ENCODE assay signal across 17 cellular contexts in genomic region chrX:10875995-10876394, GRCh38.
DNase-seq lines count a peak whose midpoint lies in the region; ATAC-seq, FAIRE-seq and TF ChIP-seq lines count a peak whose summit lies in the region.
"Had no signal": no experiment of that assay in that cellular context is flagged by ENCODE, and none has a peak within 500 bp of the region (broad histone marks: within the 10 kb centered on the region; RNA-seq: fewer than 3 reads in every experiment).

No MANE protein-coding gene starts in this region.

- H3K9me3 ChIP-seq in GM12878 (replicated peaks; ENCODE audit: control insufficient read depth, insufficient read depth, low read length) = no peaks in the 10 kb centered on the region

- no peak for TF ChIP-seq CTCF in GM20000 (IDR thresholded peaks at IDR 0.05; ENCODE audit: extremely low read depth, missing control alignments)
- peak in 1 of 3 experiments; percentile 24; a peak in 2 of 6 replicates for TF ChIP-seq CTCF in GM12878 (IDR thresholded peaks at IDR 0.05 in 2 of 3, conservative IDR thresholded peaks at IDR 0.05 in 1 of 3; ENCODE audit: control insufficient read depth in 2 of 3, extremely low read depth in 1 of 3, insufficient read depth in 1 of 3, low read depth in 3 of 3, low read length in 3 of 3)

- no peak overlapping the region for H3K27ac ChIP-seq in GM12878 (ENCODE audit: control insufficient read depth, insufficient read depth)

- H3K4me3 Mint-ChIP-seq in activated naive CD8-positive, alpha-beta T cell treated with anti-CD3 and anti-CD28 coated beads, Interleukin-2, amount 50 U/mL, for 24 hours = no peak overlapping the region
- H3K4me3 Mint-ChIP-seq: CD4-positive, alpha-beta memory T cell; T-helper 17 cell had no signal

- no peaks in the 10 kb centered on the region for H4K20me1 ChIP-seq in GM12878 (ENCODE audit: control insufficient read depth, insufficient read depth)

- FAIRE-seq in GM12878 (lab: Jason Lieb, UNC) = no peak
- FAIRE-seq: endometrium had no signal

- no peak overlapping the region for H3K4me2 ChIP-seq in GM12878 (ENCODE audit: control insufficient read depth, insufficient read depth)

- peak; percentile 30; the same call in 1 of the 2 replicates for TF ChIP-seq RAD21 in GM12878 (IDR thresholded peaks at IDR 0.05; ENCODE audit: insufficient read depth, low read depth, low read length)

- no peaks in the 10 kb centered on the region for H3K27me3 Mint-ChIP-seq in activated naive CD8-positive, alpha-beta T cell treated with anti-CD3 and anti-CD28 coated beads, Interleukin-2, amount 50 U/mL, for 24 hours
- H3K27me3 Mint-ChIP-seq: CD4-positive, alpha-beta memory T cell; T-helper 17 cell had no signal

- SMC1A ChIA-PET in GM12878 (lab: Charles Lee; ENCODE audit: uncharacterized antibody, unreplicated experiment) = no interaction called here

- DNase-seq in GM20000 (ENCODE audit: low spot score) = peak; percentile 2
- peak; percentile 15 for DNase-seq in GM12878 (ENCODE audit: low read depth, low spot score)
- DNase-seq in activated naive CD8-positive, alpha-beta T cell treated with anti-CD3 and anti-CD28 coated beads, Interleukin-2, amount 50 U/mL, for 24 hours = no peak
- no peak for DNase-seq in stimulated activated CD4-positive, alpha-beta T cell treated with anti-CD3 and anti-CD28 coated beads, Interleukin-12 subunit alpha, Interleukin-12 subunit beta, amount 100 ng/mL, for 4 hours
- DNase-seq in NCI-H2227 treated with DMSO at 0.1 percent for 48 hours (lab: John Stamatoyannopoulos, UW) = no peak
- DNase-seq: activated CD4-positive, alpha-beta T cell treated with anti-CD3 and anti-CD28 coated beads for 4 hours; activated naive CD4-positive, alpha-beta T cell treated with Interleukin-2 at 50 U/mL for 16 hours; CD4-positive, alpha-beta memory T cell; hypothalamus; NCI-H187 treated with DMSO at 0.1 percent for 48 hours; SHP77; T-helper 17 cell had no signal

- H3K4me1 ChIP-seq in GM12878 (ENCODE audit: control insufficient read depth, insufficient read depth, low read length) = no peaks in the 10 kb centered on the region

- H3K27me3 ChIP-seq in GM12878 (replicated peaks in 1 of 2; ENCODE audit: control insufficient read depth in 2 of 2, insufficient read depth in 2 of 2, low read length in 1 of 2) = no peaks in the 10 kb centered on the region

- no peaks in the 10 kb centered on the region for H3K9me3 Mint-ChIP-seq in activated naive CD8-positive, alpha-beta T cell treated with anti-CD3 and anti-CD28 coated beads, Interleukin-2, amount 50 U/mL, for 24 hours

- no peaks in the 10 kb centered on the region for H3K36me3 Mint-ChIP-seq in activated naive CD8-positive, alpha-beta T cell treated with anti-CD3 and anti-CD28 coated beads, Interleukin-2, amount 50 U/mL, for 24 hours (ENCODE audit: low read depth)
- H3K36me3 Mint-ChIP-seq: CD4-positive, alpha-beta memory T cell had no signal

- intact Hi-C loops in GM12878 (cut with micrococcal nuclease; ENCODE audit: unreplicated experiment) = loop anchor here (10.0 kb wide), 1 partner anchor 219 kb away; no protein-coding TSS in a partner anchor

- in situ Hi-C loops in GM12878 (cut with MboI) = no loop called here

- H2AFZ ChIP-seq in GM12878 (ENCODE audit: control insufficient read depth, low read depth, low read length) = no peak overlapping the region

- no peaks in the 10 kb centered on the region for H3K79me2 ChIP-seq in GM12878 (ENCODE audit: control insufficient read depth, insufficient read depth, low read length)

- ATAC-seq in GM18505 (IDR thresholded peaks at IDR 0.05; ENCODE audit: unreplicated experiment) = peak; percentile 73
- peak; percentile 90 for ATAC-seq in HG03095 (IDR thresholded peaks at IDR 0.05; ENCODE audit: unreplicated experiment)
- ATAC-seq in GM12878 = peak; percentile 92
- ATAC-seq in activated naive CD8-positive, alpha-beta T cell treated with anti-CD3 and anti-CD28 coated beads, Interleukin-2, amount 50 U/mL, for 24 hours = no peak
- no peak for ATAC-seq in HG02798 (IDR thresholded peaks at IDR 0.05; ENCODE audit: poor library complexity, unreplicated experiment)
- ATAC-seq: sciatic nerve, T-helper 17 cell had no signal

- WGBS in GM12878 (ENCODE audit: insufficient coverage, insufficient replicate concordance, low lambda C conversion rate, missing lambda C conversion rate) = 13% methylated on average over 1 of the region's 1 CpG

- H3K4me1 Mint-ChIP-seq in activated naive CD8-positive, alpha-beta T cell treated with anti-CD3 and anti-CD28 coated beads, Interleukin-2, amount 50 U/mL, for 24 hours = no peaks in the 10 kb centered on the region
- H3K4me1 Mint-ChIP-seq: CD4-positive, alpha-beta memory T cell; T-helper 17 cell had no signal

- RAD21 ChIA-PET in GM12878 (lab: Charles Lee; ENCODE audit: unreplicated experiment) = interaction anchor here (1.0 kb wide), 1 partner anchor 260 kb away, joined by 3 read pairs; no protein-coding TSS in a partner anchor

- POLR2A ChIA-PET in GM12878 (lab: Charles Lee) = no interaction called here

- no peak overlapping the region for H3K9ac ChIP-seq in GM12878 (ENCODE audit: control insufficient read depth, insufficient read depth, low read length)

- H3K4me3 ChIP-seq in GM12878 = no peak overlapping the region

- H3K36me3 ChIP-seq in GM12878 (ENCODE audit: control insufficient read depth in 2 of 2, insufficient read depth in 2 of 2, low read length in 1 of 2) = no peaks in the 10 kb centered on the region

- CTCF ChIA-PET in GM12878 (lab: Yijun Ruan, JAX) = no interaction called here

- BruUV-seq in GM12878 (replicated peaks; lab: Mats Ljungman, UMichigan) = no TSS peak

- H3K27ac Mint-ChIP-seq in activated naive CD8-positive, alpha-beta T cell treated with anti-CD3 and anti-CD28 coated beads, Interleukin-2, amount 50 U/mL, for 24 hours = no peak overlapping the region
- H3K27ac Mint-ChIP-seq: CD4-positive, alpha-beta memory T cell; T-helper 17 cell had no signal

- TF ChIP-seq POLR2A in GM18505 (IDR thresholded peaks at IDR 0.05; ENCODE audit: borderline replicate concordance, extremely low read depth, insufficient read depth, insufficient read length) = no peak
- TF ChIP-seq POLR2A in GM12878 (IDR thresholded peaks at IDR 0.05; ENCODE audit: low read depth, low read length) = no peak

- TF ChIP-seq EP300 in GM12878 (IDR thresholded peaks at IDR 0.05; ENCODE audit: borderline replicate concordance in 1 of 2, control insufficient read depth in 1 of 2, low read depth in 2 of 2, low read length in 2 of 2) = no peak

TF ChIP-seq in GM12878, 131 proteins besides CTCF, POLR2A, EP300 and RAD21 (continues in another document):
- TF ChIP-seq ZNF217 (IDR thresholded peaks at IDR 0.05) (no peak), ZBTB11 (CRISPR knock-in tag; IDR thresholded peaks at IDR 0.05) (no peak), RELB (IDR thresholded peaks at IDR 0.05; ENCODE audit: low read depth) (no peak), FOXK2 (IDR thresholded peaks at IDR 0.05) (no peak), PAX8 (IDR thresholded peaks at IDR 0.05) (no peak), POLR2AphosphoS2 (IDR thresholded peaks at IDR 0.05; ENCODE audit: low read depth, low read length) (no peak), CHD2 (IDR thresholded peaks at IDR 0.05; ENCODE audit: borderline replicate concordance, low read depth, low read length) (no peak), SPI1 (IDR thresholded peaks at IDR 0.05; ENCODE audit: borderline replicate concordance, insufficient read depth, low read depth, low read length) (peak; percentile 86), FOXM1 (IDR thresholded peaks at IDR 0.05; ENCODE audit: low read depth, low read length) (no peak), E2F4 (IDR thresholded peaks at IDR 0.05; ENCODE audit: low read depth, low read length) (no peak)

Comparison
In these comparisons a context has a peak if more than half of its experiments do, and no peak if none do; other contexts are left out.
1. ATAC-seq: peak in GM18505 (single experiment), HG03095 (single experiment) and GM12878 (single experiment); none in activated naive CD8-positive, alpha-beta T cell treated with anti-CD3 and anti-CD28 coated beads, Interleukin-2, amount 50 U/mL, for 24 hours (single experiment) and HG02798 (single experiment).
2. DNase-seq: peak in GM20000 (single experiment) and GM12878 (single experiment); none in activated naive CD8-positive, alpha-beta T cell treated with anti-CD3 and anti-CD28 coated beads, Interleukin-2, amount 50 U/mL, for 24 hours (single experiment), stimulated activated CD4-positive, alpha-beta T cell treated with anti-CD3 and anti-CD28 coated beads, Interleukin-12 subunit alpha, Interleukin-12 subunit beta, amount 100 ng/mL, for 4 hours (single experiment) and NCI-H2227 treated with DMSO at 0.1 percent for 48 hours (single experiment).